ENCODE assay signal across 8 cellular contexts in genomic region chr13:45339867-45340266, GRCh38. TPM values are rescaled to one million over a fixed set of nuclear protein-coding genes. Genes with fewer than 3 reads are reported as not detected.
DNase-seq lines count a peak whose midpoint lies in the region; ATAC-seq and TF ChIP-seq lines count a peak whose summit lies in the region.

No MANE protein-coding gene starts in this region.

- peaks cover 60% of the 10 kb centered on the region for H3K4me1 Mint-ChIP-seq in HFFc6 (ENCODE audit: low read depth)
- peaks cover 38% of the 10 kb centered on the region for H3K4me1 Mint-ChIP-seq in activated T-helper 17 cell treated with anti-CD3 and anti-CD28 coated beads, Interleukin-2, amount 50 U/mL, for 72 hours

- peak overlapping the region; percentile 93 for H3K4me3 ChIP-seq in iPS-11a (ENCODE audit: low read depth, low read length)

- peak overlapping the region; percentile 99 for H3K27ac Mint-ChIP-seq in HFFc6
- H3K27ac Mint-ChIP-seq in activated T-helper 17 cell treated with anti-CD3 and anti-CD28 coated beads, Interleukin-2, amount 50 U/mL, for 72 hours = peak overlapping the region; percentile 95

- peaks cover 3% of the 10 kb centered on the region; the same call in 1 of the 2 replicates for H3K9me3 Mint-ChIP-seq in HFFc6
- no peaks in the 10 kb centered on the region for H3K9me3 Mint-ChIP-seq in activated T-helper 17 cell treated with anti-CD3 and anti-CD28 coated beads, Interleukin-2, amount 50 U/mL, for 72 hours

- no peak for TF ChIP-seq CTCF in HFFc6 (IDR thresholded peaks at IDR 0.05)

- H3K4me3 Mint-ChIP-seq in HFFc6 = peak overlapping the region; percentile 98
- peak overlapping the region; percentile 92 for H3K4me3 Mint-ChIP-seq in activated T-helper 17 cell treated with anti-CD3 and anti-CD28 coated beads, Interleukin-2, amount 50 U/mL, for 72 hours

- no peak for DNase-seq in HFFc6
- DNase-seq in stimulated activated CD4-positive, alpha-beta T cell treated with anti-CD3 and anti-CD28 coated beads, Interleukin-2, amount 100 ng/mL, for 4 hours (ENCODE audit: low read depth) = peak; percentile 18
- no peak for DNase-seq in SIG-M5 (lab: John Stamatoyannopoulos, UW)
- DNase-seq in NCI-H2171 (lab: John Stamatoyannopoulos, UW) = no peak
- DNase-seq in pons (ENCODE audit: low spot score) = no peak

- peaks cover 18% of the 10 kb centered on the region for H3K27me3 Mint-ChIP-seq in HFFc6 (ENCODE audit: insufficient read depth)
- H3K27me3 Mint-ChIP-seq in activated T-helper 17 cell treated with anti-CD3 and anti-CD28 coated beads, Interleukin-2, amount 50 U/mL, for 72 hours = no peaks in the 10 kb centered on the region

- ATAC-seq in activated T-helper 17 cell treated with anti-CD3 and anti-CD28 coated beads, Interleukin-2, amount 50 U/mL, for 72 hours (replicated peaks) = peak; percentile 13
- ATAC-seq in HG02798 (IDR thresholded peaks at IDR 0.05; ENCODE audit: poor library complexity, unreplicated experiment) = no peak

- peaks cover 66% of the 10 kb centered on the region for H3K36me3 Mint-ChIP-seq in HFFc6 (ENCODE audit: low read depth)
- peaks cover 95% of the 10 kb centered on the region for H3K36me3 Mint-ChIP-seq in activated T-helper 17 cell treated with anti-CD3 and anti-CD28 coated beads, Interleukin-2, amount 50 U/mL, for 72 hours (ENCODE audit: low read depth)

RNA-seq across cellular contexts. Expression of gene TPT1, which starts 1.1 kb away (rescaled TPM):
- total RNA-seq in HFFc6 (2021; fragmentation: NEBNext Ultra II Directional; extraction: Animal tissue kit (Norgen Biotek cat#: 25700)) = 1,000 to 10,000 TPM; 2,421 to 2,688 (median 2,563) TPM
- 1,000 to 10,000 TPM; 3,139 to 4,606 TPM for total RNA-seq in activated T-helper 17 cell treated with anti-CD3 and anti-CD28 coated beads, Interleukin-2, amount 50 U/mL, for 72 hours
